9 cellular contexts compared by ENCODE assay signal in the genomic region with DNA sequence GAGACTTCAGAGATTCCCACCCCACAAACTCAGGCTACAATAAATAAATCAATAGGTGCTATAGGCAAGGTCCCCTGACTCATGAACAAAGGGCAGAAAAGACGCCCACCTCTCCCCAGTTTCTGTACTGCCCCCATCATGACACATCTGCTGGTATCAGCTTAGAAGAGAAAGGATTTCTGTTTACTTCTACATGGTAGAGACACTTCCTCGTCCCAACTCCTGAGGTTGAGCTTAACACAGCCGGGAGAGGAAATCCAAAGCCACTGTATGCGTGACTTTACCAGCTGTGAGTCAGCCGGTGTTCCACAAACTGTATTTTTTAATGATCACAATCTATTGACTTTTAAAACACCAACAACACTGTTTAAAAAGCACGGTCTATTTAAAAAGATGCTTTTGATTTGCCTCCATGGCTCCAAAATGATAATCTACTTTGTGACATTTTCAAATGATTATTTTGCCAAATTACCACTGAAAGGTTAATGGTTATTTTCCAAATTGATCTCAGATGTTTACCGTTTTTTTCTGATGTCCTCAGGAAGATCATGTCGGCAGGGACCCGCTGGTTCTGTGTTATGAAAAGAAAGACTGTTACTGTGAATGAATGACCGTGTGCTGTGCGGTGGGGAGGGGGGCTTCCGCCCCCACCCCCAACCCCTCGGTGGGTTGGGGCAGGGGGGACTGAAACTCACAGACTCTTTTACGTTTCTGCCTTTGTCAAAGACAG.
DNase-seq lines count a peak whose midpoint lies in the region; ATAC-seq, FAIRE-seq and TF ChIP-seq lines count a peak whose summit lies in the region.
"Had no signal": no experiment of that assay in that cellular context is flagged by ENCODE, and none has a peak within 500 bp of the region (broad histone marks: within the 10 kb centered on the region; RNA-seq: fewer than 3 reads in every experiment).

No MANE protein-coding gene starts in this region.

- no peaks in the 10 kb centered on the region for H3K79me2 ChIP-seq in astrocyte (ENCODE audit: insufficient read depth, low read length)

- H3K4me3 ChIP-seq in astrocyte (ENCODE audit: insufficient read depth, low read depth, low read length), result peak overlapping the region; percentile 30
- no peak overlapping the region for H3K4me3 ChIP-seq in lower lobe of right lung

- peak overlapping the region; percentile 77 for H3K9ac ChIP-seq in astrocyte (ENCODE audit: low read length)

- H3K27ac Mint-ChIP-seq in astrocyte (ENCODE audit: unreplicated experiment), result peak overlapping the region; percentile 97

- peak overlapping the region; percentile 14 for H2AFZ ChIP-seq in astrocyte (ENCODE audit: low read depth, low read length)

- H3K9me3 ChIP-seq in astrocyte (ENCODE audit: insufficient read depth, low read depth, low read length), result no peaks in the 10 kb centered on the region
- no peaks in the 10 kb centered on the region for H3K9me3 ChIP-seq in lower lobe of right lung

- peaks cover 2% of the 10 kb centered on the region for H3K27me3 Mint-ChIP-seq in astrocyte (ENCODE audit: low read depth, unreplicated experiment)

- intact Hi-C loops in lower lobe of right lung (cut with DNase I), result no loop called here

- DNase-seq in AG09319 (ENCODE audit: extremely low read depth, low read depth) (peak; percentile 57), HS-5 (ENCODE audit: low read depth) (peak; percentile 92), astrocyte (ENCODE audit: low read depth) (peak; percentile 81), lower lobe of right lung (no peak), SW 1271 (lab: John Stamatoyannopoulos, UW) (no peak)
- DNase-seq: NK-92 treated with Interleukin-12 subunit alpha and Interleukin-12 subunit beta, amount 100 ng/mL, for 24 hours had no signal

- H3K27me3 ChIP-seq in astrocyte (ENCODE audit: insufficient read depth, low read length), result no peaks in the 10 kb centered on the region
- H3K27me3 ChIP-seq in lower lobe of right lung (ENCODE audit: low read depth), result no peaks in the 10 kb centered on the region

- H3K4me2 ChIP-seq in astrocyte (ENCODE audit: low read length), result peak overlapping the region; percentile 83

- H3K36me3 ChIP-seq in astrocyte (ENCODE audit: insufficient read depth, low read length) (no peaks in the 10 kb centered on the region), lower lobe of right lung (peaks cover 4% of the 10 kb centered on the region)

- TF ChIP-seq CTCF in AG09319 (IDR thresholded peaks at IDR 0.05; ENCODE audit: low read depth, low read length) (no peak), astrocyte (IDR thresholded peaks at IDR 0.05; ENCODE audit: insufficient read depth, low read depth, low read length) (no peak), lower lobe of right lung (IDR thresholded peaks at IDR 0.05) (no peak)

- FAIRE-seq in astrocyte (lab: Jason Lieb, UNC), result no peak

- H3K36me3 Mint-ChIP-seq in astrocyte (ENCODE audit: low read depth, unreplicated experiment), result peaks cover 4% of the 10 kb centered on the region

- peak in 1 of 2 donors; percentile 54 for ATAC-seq in lower lobe of right lung
- no peak for ATAC-seq in GM19463 (IDR thresholded peaks at IDR 0.05; ENCODE audit: unreplicated experiment)
- no peak for ATAC-seq in GM21360 (IDR thresholded peaks at IDR 0.05; ENCODE audit: unreplicated experiment)
- no peak for ATAC-seq in GM21367 (IDR thresholded peaks at IDR 0.05; ENCODE audit: unreplicated experiment)

- H3K4me1 ChIP-seq in astrocyte (ENCODE audit: insufficient read depth, low read length) (peaks cover 26% of the 10 kb centered on the region), lower lobe of right lung (peaks cover 23% of the 10 kb centered on the region)

- H3K4me3 Mint-ChIP-seq in astrocyte (ENCODE audit: unreplicated experiment), result peak overlapping the region; percentile 70

- peaks cover 22% of the 10 kb centered on the region for H3K4me1 Mint-ChIP-seq in astrocyte (ENCODE audit: low read depth, unreplicated experiment)

- H3K27ac ChIP-seq in astrocyte (ENCODE audit: low read depth, low read length), result peak overlapping the region; percentile 83
- H3K27ac ChIP-seq in lower lobe of right lung, result peak overlapping the region; percentile 8

- no peaks in the 10 kb centered on the region for H3K9me3 Mint-ChIP-seq in astrocyte (ENCODE audit: unreplicated experiment)

- H4K20me1 ChIP-seq in astrocyte (ENCODE audit: insufficient read depth, low read length), result no peaks in the 10 kb centered on the region

Comparison
In these comparisons a context has a peak if more than half of its experiments do, and no peak if none do; other contexts are left out.
1. DNase-seq: peak in AG09319 (single experiment), HS-5 (single experiment) and astrocyte (single experiment); none in lower lobe of right lung (single experiment) and SW 1271 (0 of 2).